ENCODE assay signal across 1 cellular context in the genomic region with DNA sequence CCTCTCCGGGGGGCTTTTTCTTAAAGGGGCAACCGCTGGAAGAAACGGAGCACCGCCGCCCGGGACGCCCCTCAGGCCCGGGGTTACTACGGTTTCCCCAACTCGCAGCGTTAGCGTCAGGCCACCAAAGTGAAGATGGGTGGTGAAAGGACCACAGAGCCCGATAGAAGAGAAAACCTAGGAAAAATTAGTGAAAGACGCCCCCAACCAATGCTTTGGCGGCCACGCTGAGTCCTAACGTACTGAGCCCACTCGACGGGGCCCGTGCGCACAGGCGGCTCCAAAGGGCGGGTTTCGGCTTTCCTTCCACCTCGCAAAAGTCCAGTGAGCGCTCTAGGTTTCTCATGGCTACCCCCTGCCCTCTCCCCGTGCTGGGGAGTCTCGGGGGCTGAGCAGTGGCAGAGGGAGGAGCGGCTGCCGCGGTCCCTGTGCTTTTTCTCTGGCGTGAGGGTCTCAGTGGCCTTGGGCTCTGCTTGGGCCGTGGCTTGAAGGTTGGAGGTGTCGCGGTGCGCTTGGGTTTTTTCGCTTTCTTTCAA.
TF ChIP-seq lines count a peak whose summit lies in the region.

No MANE protein-coding gene starts in this region.

TF ChIP-seq in K562, 482 proteins besides CTCF, POLR2A, EP300 and RAD21 (continued from another document and continues in another):
- TF ChIP-seq, protein P1, sequence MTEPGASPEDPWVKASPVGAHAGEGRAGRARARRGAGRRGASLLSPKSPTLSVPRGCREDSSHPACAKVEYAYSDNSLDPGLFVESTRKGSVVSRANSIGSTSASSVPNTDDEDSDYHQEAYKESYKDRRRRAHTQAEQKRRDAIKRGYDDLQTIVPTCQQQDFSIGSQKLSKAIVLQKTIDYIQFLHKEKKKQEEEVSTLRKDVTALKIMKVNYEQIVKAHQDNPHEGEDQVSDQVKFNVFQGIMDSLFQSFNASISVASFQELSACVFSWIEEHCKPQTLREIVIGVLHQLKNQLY (CRISPR knock-in tag; conservative IDR thresholded peaks at IDR 0.05), result no peak
- TF ChIP-seq ZKSCAN1 (IDR thresholded peaks at IDR 0.05; ENCODE audit: low read depth, low read length) (no peak), FIP1L1 (IDR thresholded peaks at IDR 0.05; ENCODE audit: low read depth, low read length, poor library complexity, severe bottlenecking) (no peak), TAF7 (tag; IDR thresholded peaks at IDR 0.05) (peak; percentile 20; the same call in 1 of the 2 replicates), KDM2B (CRISPR knock-in tag; IDR thresholded peaks at IDR 0.05) (no peak; the same call in 1 of the 2 replicates), PHF8 (IDR thresholded peaks at IDR 0.05; ENCODE audit: borderline replicate concordance, low read length) (peak; percentile 63; the same call in 1 of the 2 replicates), BCOR (IDR thresholded peaks at IDR 0.05) (no peak), ZNF445 (CRISPR knock-in tag; IDR thresholded peaks at IDR 0.05; ENCODE audit: low read depth) (no peak), NFE2L1 (tag; IDR thresholded peaks at IDR 0.05; ENCODE audit: borderline replicate concordance, low read depth) (no peak), SMARCA4 (IDR thresholded peaks at IDR 0.05) (no peak), JUND (IDR thresholded peaks at IDR 0.05; ENCODE audit: borderline replicate concordance, low read depth, low read length) (no peak), JUND (tag; IDR thresholded peaks at IDR 0.05; ENCODE audit: borderline replicate concordance, low read depth, low read length) (no peak), FOXM1 (IDR thresholded peaks at IDR 0.05; ENCODE audit: low read depth) (no peak), FOXM1 (CRISPR knock-in tag; IDR thresholded peaks at IDR 0.05; ENCODE audit: low read depth) (peak; percentile 25; the same call in 1 of the 2 replicates), NFXL1 (CRISPR knock-in tag; IDR thresholded peaks at IDR 0.05) (peak; percentile 69; the same call in 1 of the 2 replicates), DNMT1 (IDR thresholded peaks at IDR 0.05) (no peak), ZFP91 (CRISPR knock-in tag; IDR thresholded peaks at IDR 0.05) (no peak), ZNF76 (CRISPR knock-in tag; IDR thresholded peaks at IDR 0.05; ENCODE audit: borderline replicate concordance) (no peak), TRIM24 (IDR thresholded peaks at IDR 0.05) (no peak), MITF (IDR thresholded peaks at IDR 0.05) (no peak), SLC30A9 (CRISPR knock-in tag; IDR thresholded peaks at IDR 0.05) (no peak), E2F8 (IDR thresholded peaks at IDR 0.05; ENCODE audit: low read depth, partially characterized antibody) (no peak), SAFB2 (IDR thresholded peaks at IDR 0.05; ENCODE audit: borderline replicate concordance, low read depth, low read length, severe bottlenecking) (no peak), ZNF354B (CRISPR knock-in tag; IDR thresholded peaks at IDR 0.05) (no peak), ELF2 (CRISPR knock-in tag; IDR thresholded peaks at IDR 0.05) (no peak; the same call in 1 of the 2 replicates), NR3C1 (CRISPR knock-in tag; IDR thresholded peaks at IDR 0.05) (no peak), TEAD4 (IDR thresholded peaks at IDR 0.05; ENCODE audit: low read length) (no peak), TEAD4 (CRISPR knock-in tag; IDR thresholded peaks at IDR 0.05; ENCODE audit: borderline replicate concordance) (no peak), MAFK (IDR thresholded peaks at IDR 0.05; ENCODE audit: low read length) (no peak), STAT5B (CRISPR knock-in tag; IDR thresholded peaks at IDR 0.05) (no peak), ZNF431 (CRISPR knock-in tag; IDR thresholded peaks at IDR 0.05) (0 out of 2 replicates have a peak, but pooled peaks have one; percentile 21), PHF21A (IDR thresholded peaks at IDR 0.05; ENCODE audit: borderline replicate concordance, low read depth) (no peak), ZNF79 (CRISPR knock-in tag; IDR thresholded peaks at IDR 0.05; ENCODE audit: low read depth) (no peak), PURB (CRISPR knock-in tag; IDR thresholded peaks at IDR 0.05; ENCODE audit: low read depth) (no peak), STAT5A (IDR thresholded peaks at IDR 0.05; ENCODE audit: borderline replicate concordance, low read length) (no peak), RFX5 (IDR thresholded peaks at IDR 0.05; ENCODE audit: low read depth, low read length) (no peak), ZNF124 (CRISPR knock-in tag; IDR thresholded peaks at IDR 0.05) (no peak), ZNF699 (CRISPR knock-in tag; IDR thresholded peaks at IDR 0.05; ENCODE audit: insufficient replicate concordance) (no peak), ZNF696 (CRISPR knock-in tag; conservative IDR thresholded peaks at IDR 0.05) (no peak; the same call in 1 of the 2 replicates), NCOA1 (IDR thresholded peaks at IDR 0.05; ENCODE audit: low read depth) (no peak), ETV6 (IDR thresholded peaks at IDR 0.05; ENCODE audit: borderline replicate concordance in 1 of 2, low read depth in 2 of 2, low read length in 1 of 2) (no peak), ETV6 (CRISPR knock-in tag; IDR thresholded peaks at IDR 0.05; ENCODE audit: borderline replicate concordance) (0 out of 2 replicates have a peak, but pooled peaks have one; percentile 35), MCM3 (IDR thresholded peaks at IDR 0.05) (no peak), NBN (IDR thresholded peaks at IDR 0.05; ENCODE audit: low read depth) (no peak; the same call in 1 of the 2 replicates), CAMTA2 (CRISPR knock-in tag; conservative IDR thresholded peaks at IDR 0.05) (peak; percentile 42; the same call in 1 of the 2 replicates), ZNF444 (CRISPR knock-in tag; IDR thresholded peaks at IDR 0.05) (no peak), ZNF584 (CRISPR knock-in tag; IDR thresholded peaks at IDR 0.05; ENCODE audit: low read depth) (0 out of 2 replicates have a peak, but pooled peaks have one; percentile 6), THRA (IDR thresholded peaks at IDR 0.05) (no peak), NR0B1 (IDR thresholded peaks at IDR 0.05; ENCODE audit: partially characterized antibody) (no peak), KAT2B (IDR thresholded peaks at IDR 0.05; ENCODE audit: low read depth, low read length) (no peak)
- TF ChIP-seq, protein P2, sequence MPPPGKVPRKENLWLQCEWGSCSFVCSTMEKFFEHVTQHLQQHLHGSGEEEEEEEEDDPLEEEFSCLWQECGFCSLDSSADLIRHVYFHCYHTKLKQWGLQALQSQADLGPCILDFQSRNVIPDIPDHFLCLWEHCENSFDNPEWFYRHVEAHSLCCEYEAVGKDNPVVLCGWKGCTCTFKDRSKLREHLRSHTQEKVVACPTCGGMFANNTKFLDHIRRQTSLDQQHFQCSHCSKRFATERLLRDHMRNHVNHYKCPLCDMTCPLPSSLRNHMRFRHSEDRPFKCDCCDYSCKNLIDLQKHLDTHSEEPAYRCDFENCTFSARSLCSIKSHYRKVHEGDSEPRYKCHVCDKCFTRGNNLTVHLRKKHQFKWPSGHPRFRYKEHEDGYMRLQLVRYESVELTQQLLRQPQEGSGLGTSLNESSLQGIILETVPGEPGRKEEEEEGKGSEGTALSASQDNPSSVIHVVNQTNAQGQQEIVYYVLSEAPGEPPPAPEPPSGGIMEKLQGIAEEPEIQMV (tag; conservative IDR thresholded peaks at IDR 0.05; ENCODE audit: low read depth), result no peak
- TF ChIP-seq, protein P3, sequence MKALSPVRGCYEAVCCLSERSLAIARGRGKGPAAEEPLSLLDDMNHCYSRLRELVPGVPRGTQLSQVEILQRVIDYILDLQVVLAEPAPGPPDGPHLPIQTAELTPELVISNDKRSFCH (CRISPR knock-in tag; IDR thresholded peaks at IDR 0.05), result no peak
- TF ChIP-seq, protein P3 (tag; IDR thresholded peaks at IDR 0.05), result no peak
- TF ChIP-seq, protein P4, sequence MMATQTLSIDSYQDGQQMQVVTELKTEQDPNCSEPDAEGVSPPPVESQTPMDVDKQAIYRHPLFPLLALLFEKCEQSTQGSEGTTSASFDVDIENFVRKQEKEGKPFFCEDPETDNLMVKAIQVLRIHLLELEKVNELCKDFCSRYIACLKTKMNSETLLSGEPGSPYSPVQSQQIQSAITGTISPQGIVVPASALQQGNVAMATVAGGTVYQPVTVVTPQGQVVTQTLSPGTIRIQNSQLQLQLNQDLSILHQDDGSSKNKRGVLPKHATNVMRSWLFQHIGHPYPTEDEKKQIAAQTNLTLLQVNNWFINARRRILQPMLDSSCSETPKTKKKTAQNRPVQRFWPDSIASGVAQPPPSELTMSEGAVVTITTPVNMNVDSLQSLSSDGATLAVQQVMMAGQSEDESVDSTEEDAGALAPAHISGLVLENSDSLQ (IDR thresholded peaks at IDR 0.05), result no peak
- TF ChIP-seq, protein P5, sequence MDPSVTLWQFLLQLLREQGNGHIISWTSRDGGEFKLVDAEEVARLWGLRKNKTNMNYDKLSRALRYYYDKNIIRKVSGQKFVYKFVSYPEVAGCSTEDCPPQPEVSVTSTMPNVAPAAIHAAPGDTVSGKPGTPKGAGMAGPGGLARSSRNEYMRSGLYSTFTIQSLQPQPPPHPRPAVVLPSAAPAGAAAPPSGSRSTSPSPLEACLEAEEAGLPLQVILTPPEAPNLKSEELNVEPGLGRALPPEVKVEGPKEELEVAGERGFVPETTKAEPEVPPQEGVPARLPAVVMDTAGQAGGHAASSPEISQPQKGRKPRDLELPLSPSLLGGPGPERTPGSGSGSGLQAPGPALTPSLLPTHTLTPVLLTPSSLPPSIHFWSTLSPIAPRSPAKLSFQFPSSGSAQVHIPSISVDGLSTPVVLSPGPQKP (CRISPR knock-in tag; IDR thresholded peaks at IDR 0.05), result no peak
